19 cellular contexts compared by ENCODE assay signal in genomic region chr17:17605747-17606083, GRCh38. TPM values are rescaled to one million over a fixed set of nuclear protein-coding genes. Genes with fewer than 3 reads are reported as not detected.
DNase-seq lines count a peak whose midpoint lies in the region; ATAC-seq, FAIRE-seq and TF ChIP-seq lines count a peak whose summit lies in the region.
"Had no signal": no experiment of that assay in that cellular context is flagged by ENCODE, and none has a peak within 500 bp of the region (broad histone marks: within the 10 kb centered on the region; RNA-seq: fewer than 3 reads in every experiment).

No MANE protein-coding gene starts in this region.

- no peaks in the 10 kb centered on the region for H3K9me2 ChIP-seq in MM.1S (replicated peaks; ENCODE audit: insufficient read depth, low read length)

- RAD21 ChIA-PET in GM12878 (lab: Charles Lee; ENCODE audit: unreplicated experiment) = no interaction called here

- DNase-seq in AG08396 (ENCODE audit: low spot score) (peak; percentile 44), GM03348 (ENCODE audit: low spot score) (peak; percentile 57), GM12878 (ENCODE audit: low read depth, low spot score) (no peak), lower lobe of right lung (no peak), H54 (ENCODE audit: insufficient read length, low spot score) (no peak), MM.1S (no peak)
- DNase-seq: activated CD4-positive, CD25-positive, alpha-beta regulatory T cell treated with anti-CD3 and anti-CD28 coated beads, Interleukin-2, amount 50 U/mL, for 72 hours; activated naive CD8-positive, alpha-beta T cell treated with anti-CD3 and anti-CD28 coated beads, Interleukin-2, amount 10 ng/mL, durations not matched to agents 7 days and 5 days; CD4-positive, CD25-positive, alpha-beta regulatory T cell; GDM1; NCI-H1105; PC-9; stimulated activated CD4-positive, alpha-beta T cell treated with anti-CD3 and anti-CD28 coated beads, Interleukin-2, amount 100 ng/mL, for 48 hours; T-helper 17 cell had no signal

- H3K79me2 ChIP-seq in GM12878 (ENCODE audit: control insufficient read depth, insufficient read depth, low read length) = no peaks in the 10 kb centered on the region
- H3K79me2 ChIP-seq in MM.1S (ENCODE audit: low read length) = no peaks in the 10 kb centered on the region

- BruUV-seq in GM12878 (replicated peaks; lab: Mats Ljungman, UMichigan) = no TSS peak

- H3K27ac Mint-ChIP-seq in activated T-helper 17 cell treated with anti-CD3 and anti-CD28 coated beads, Interleukin-2, amount 50 U/mL, for 72 hours = no peak overlapping the region
- H3K27ac Mint-ChIP-seq: activated naive CD8-positive, alpha-beta T cell treated with anti-CD3 and anti-CD28 coated beads, Interleukin-2, amount 10 ng/mL, durations not matched to agents 7 days and 5 days; CD4-positive, CD25-positive, alpha-beta regulatory T cell; T-helper 17 cell had no signal

- in situ Hi-C loops in GM12878 (cut with MboI) = no loop called here

- SMC1A ChIA-PET in GM12878 (lab: Charles Lee; ENCODE audit: uncharacterized antibody, unreplicated experiment) = no interaction called here

- no peaks in the 10 kb centered on the region for H3K36me3 Mint-ChIP-seq in activated T-helper 17 cell treated with anti-CD3 and anti-CD28 coated beads, Interleukin-2, amount 50 U/mL, for 72 hours (ENCODE audit: low read depth)
- H3K36me3 Mint-ChIP-seq: activated naive CD8-positive, alpha-beta T cell treated with anti-CD3 and anti-CD28 coated beads, Interleukin-2, amount 10 ng/mL, durations not matched to agents 7 days and 5 days; CD4-positive, CD25-positive, alpha-beta regulatory T cell had no signal

- H3K27ac ChIP-seq in GM12878 (ENCODE audit: control insufficient read depth, insufficient read depth) (no peak overlapping the region), lower lobe of right lung (peak overlapping the region; percentile 64), MM.1S (ENCODE audit: low read length) (no peak overlapping the region)
- H3K27ac ChIP-seq: coronary artery, esophagus muscularis mucosa, PC-9 had no signal

- TF ChIP-seq POLR2A in GM12878 (IDR thresholded peaks at IDR 0.05; ENCODE audit: low read depth, low read length) (no peak), H54 (IDR thresholded peaks at IDR 0.05; ENCODE audit: low read depth, low read length) (no peak)

- no peak overlapping the region for H3K4me3 Mint-ChIP-seq in activated T-helper 17 cell treated with anti-CD3 and anti-CD28 coated beads, Interleukin-2, amount 50 U/mL, for 72 hours
- H3K4me3 Mint-ChIP-seq: activated naive CD8-positive, alpha-beta T cell treated with anti-CD3 and anti-CD28 coated beads, Interleukin-2, amount 10 ng/mL, durations not matched to agents 7 days and 5 days; CD4-positive, CD25-positive, alpha-beta regulatory T cell; T-helper 17 cell had no signal

- POLR2A ChIA-PET in GM12878 (lab: Charles Lee) = no interaction called here

- no peaks in the 10 kb centered on the region for H3K4me1 ChIP-seq in GM12878 (ENCODE audit: control insufficient read depth, insufficient read depth, low read length)
- H3K4me1 ChIP-seq in lower lobe of right lung = peaks cover 18% of the 10 kb centered on the region
- no peaks in the 10 kb centered on the region for H3K4me1 ChIP-seq in MM.1S (ENCODE audit: low read length)

- WGBS in GM12878 (ENCODE audit: insufficient coverage, insufficient replicate concordance, low lambda C conversion rate, missing lambda C conversion rate) = 2% methylated on average over 2 of the region's 2 CpGs

- H3K27me3 Mint-ChIP-seq in activated T-helper 17 cell treated with anti-CD3 and anti-CD28 coated beads, Interleukin-2, amount 50 U/mL, for 72 hours = peaks cover 4% of the 10 kb centered on the region
- H3K27me3 Mint-ChIP-seq: CD4-positive, CD25-positive, alpha-beta regulatory T cell had no signal

- H3K9ac ChIP-seq in GM12878 (ENCODE audit: control insufficient read depth, insufficient read depth, low read length) = no peak overlapping the region
- no peak overlapping the region for H3K9ac ChIP-seq in MM.1S (ENCODE audit: low read length)

- H3K27me3 ChIP-seq in GM12878 (replicated peaks in 1 of 2; ENCODE audit: control insufficient read depth in 2 of 2, insufficient read depth in 2 of 2, low read length in 1 of 2) = no peaks in the 10 kb centered on the region
- no peaks in the 10 kb centered on the region for H3K27me3 ChIP-seq in lower lobe of right lung (ENCODE audit: low read depth)
- no peaks in the 10 kb centered on the region for H3K27me3 ChIP-seq in MM.1S (replicated peaks; ENCODE audit: insufficient read depth, low read length)
- H3K27me3 ChIP-seq: esophagus muscularis mucosa had no signal

- TF ChIP-seq CTCF in GM12878 (IDR thresholded peaks at IDR 0.05 in 2 of 3, conservative IDR thresholded peaks at IDR 0.05 in 1 of 3; ENCODE audit: control insufficient read depth in 2 of 3, extremely low read depth in 1 of 3, insufficient read depth in 1 of 3, low read depth in 3 of 3, low read length in 3 of 3) (no peak), lower lobe of right lung (IDR thresholded peaks at IDR 0.05) (no peak), MM.1S (IDR thresholded peaks at IDR 0.05; ENCODE audit: low read length) (no peak)

- H3K36me3 ChIP-seq in GM12878 (ENCODE audit: control insufficient read depth in 2 of 2, insufficient read depth in 2 of 2, low read length in 1 of 2) (no peaks in the 10 kb centered on the region), lower lobe of right lung (no peaks in the 10 kb centered on the region), MM.1S (replicated peaks; ENCODE audit: insufficient read depth, low read length) (no peaks in the 10 kb centered on the region)
- H3K36me3 ChIP-seq: esophagus muscularis mucosa, HAP-1 had no signal

- H4K20me1 ChIP-seq in GM12878 (ENCODE audit: control insufficient read depth, insufficient read depth) = no peaks in the 10 kb centered on the region
- H4K20me1 ChIP-seq in MM.1S (ENCODE audit: insufficient read depth, low read length) = no peaks in the 10 kb centered on the region

- H2AFZ ChIP-seq in GM12878 (ENCODE audit: control insufficient read depth, low read depth, low read length) = no peak overlapping the region
- no peak overlapping the region for H2AFZ ChIP-seq in MM.1S (ENCODE audit: low read length)
- H2AFZ ChIP-seq: PC-9 had no signal

- intact Hi-C loops in GM12878 (cut with micrococcal nuclease; ENCODE audit: unreplicated experiment) (no loop called here), lower lobe of right lung (cut with DNase I) (no loop called here)

- no peak overlapping the region for H3K4me2 ChIP-seq in GM12878 (ENCODE audit: control insufficient read depth, insufficient read depth)
- H3K4me2 ChIP-seq in MM.1S (ENCODE audit: low read depth, low read length) = no peak overlapping the region
- H3K4me2 ChIP-seq: PC-9 had no signal

- H3F3A ChIP-seq in MM.1S (ENCODE audit: insufficient read depth, low read length) = no peaks in the 10 kb centered on the region

- no peak for FAIRE-seq in GM12878 (lab: Jason Lieb, UNC)
- no peak for FAIRE-seq in H54 (lab: Jason Lieb, UNC)

- CTCF ChIA-PET in GM12878 (lab: Yijun Ruan, JAX) = no interaction called here

- TF ChIP-seq EP300 in GM12878 (IDR thresholded peaks at IDR 0.05; ENCODE audit: borderline replicate concordance in 1 of 2, control insufficient read depth in 1 of 2, low read depth in 2 of 2, low read length in 2 of 2) = no peak

- H3K9me3 Mint-ChIP-seq in activated T-helper 17 cell treated with anti-CD3 and anti-CD28 coated beads, Interleukin-2, amount 50 U/mL, for 72 hours = no peaks in the 10 kb centered on the region
- H3K9me3 Mint-ChIP-seq: activated naive CD8-positive, alpha-beta T cell treated with anti-CD3 and anti-CD28 coated beads, Interleukin-2, amount 10 ng/mL, durations not matched to agents 7 days and 5 days had no signal

- TF ChIP-seq RAD21 in GM12878 (IDR thresholded peaks at IDR 0.05; ENCODE audit: insufficient read depth, low read depth, low read length) = no peak

- no peaks in the 10 kb centered on the region; the same call in 2 of the 3 replicates for H3K9me3 ChIP-seq in GM12878 (replicated peaks; ENCODE audit: control insufficient read depth, insufficient read depth, low read length)
- H3K9me3 ChIP-seq in lower lobe of right lung = no peaks in the 10 kb centered on the region
- H3K9me3 ChIP-seq in MM.1S (replicated peaks; ENCODE audit: insufficient read depth, low read length) = no peaks in the 10 kb centered on the region
- H3K9me3 ChIP-seq: esophagus muscularis mucosa had no signal

- H3K4me3 ChIP-seq in GM12878 (no peak overlapping the region), lower lobe of right lung (no peak overlapping the region), MM.1S (ENCODE audit: low read length) (no peak overlapping the region)
- H3K4me3 ChIP-seq: coronary artery, esophagus muscularis mucosa, HAP-1, PC-9 had no signal

- H3K4me1 Mint-ChIP-seq in activated T-helper 17 cell treated with anti-CD3 and anti-CD28 coated beads, Interleukin-2, amount 50 U/mL, for 72 hours = no peaks in the 10 kb centered on the region
- H3K4me1 Mint-ChIP-seq: activated naive CD8-positive, alpha-beta T cell treated with anti-CD3 and anti-CD28 coated beads, Interleukin-2, amount 10 ng/mL, durations not matched to agents 7 days and 5 days had no signal

- ATAC-seq in GM12878 (no peak), lower lobe of right lung (peak; percentile 81 to 87), GM21360 (IDR thresholded peaks at IDR 0.05; ENCODE audit: unreplicated experiment) (no peak)
- ATAC-seq in activated T-helper 17 cell treated with anti-CD3 and anti-CD28 coated beads, Interleukin-2, amount 50 U/mL, for 72 hours (replicated peaks) = no peak
- ATAC-seq: T-helper 17 cell had no signal

TF ChIP-seq in GM12878, 131 proteins besides CTCF, POLR2A, EP300 and RAD21 (continues in another document):
- peak; percentile 52 for TF ChIP-seq MEF2B (IDR thresholded peaks at IDR 0.05; ENCODE audit: partially characterized antibody, poor library complexity, severe bottlenecking)

RNA-seq across cellular contexts. Expression of gene PEMT, which starts 14.2 kb away (rescaled TPM):
- total RNA-seq in GM12878 (2013; cell fraction: nucleolus; rRNA removed) = 13.0 and 14.9 TPM in 2 replicates
- 36.0 and 44.7 TPM in 2 replicates for total RNA-seq in GM12878 (2014; rRNA removed)
- 9.1 and 9.9 TPM in 2 replicates for total RNA-seq in GM12878 (2014; rRNA removed; fragmentation: Illumina TruSeq; extraction: Trizol)
- 32.8 and 35.8 TPM in 2 replicates for total RNA-seq in GM12878 (2021)
- 19.3 TPM for polyA plus RNA-seq in GM12878 (2011; ENCODE audit: low read depth)
- 5.6 and 16.1 TPM in 2 replicates for polyA plus RNA-seq in GM12878 (2011; rRNA removed)
- polyA plus RNA-seq in GM12878 (2011; cell fraction: cytosol; rRNA removed) = 34.1 and 38.2 TPM in 2 replicates
- polyA plus RNA-seq in GM12878 (2011; cell fraction: nucleus; rRNA removed) = 23.1 and 29.8 TPM in 2 replicates
- 14.5 and 21.7 TPM in 2 replicates for polyA plus RNA-seq in GM12878 (2012)
- 3.8 and 11.2 TPM in 2 replicates for polyA plus RNA-seq in GM12878 (2014; fragmentation: Illumina TruSeq; extraction: Trizol)
- polyA plus RNA-seq in GM12878 (2014; fragmentation: Nextera tagmentation; extraction: Ambion mirVana) = 1 to 10 TPM; 2.8 to 6.8 TPM
- polyA plus RNA-seq in GM12878 (2014; rRNA removed) = 34.7 and 50.8 TPM in 2 replicates
- 10 to 100 TPM; 36.3 to 38.6 TPM for polyA plus RNA-seq in GM12878 (2016; fragmentation: Nextera tagmentation; extraction: Ambion mirVana)
- 9.5 and 14.1 TPM in 2 replicates for polyA minus RNA-seq in GM12878 (2011; rRNA and poly(A)+ RNA removed)
- polyA minus RNA-seq in GM12878 (2011; cell fraction: cytosol; rRNA and poly(A)+ RNA removed) = 4.0 and 7.2 TPM in 2 replicates
- polyA minus RNA-seq in GM12878 (2011; cell fraction: nucleus; rRNA and poly(A)+ RNA removed) = 4.1 and 4.4 TPM in 2 replicates
- 20.1 TPM for total RNA-seq in lower lobe of right lung
- 10 to 100 TPM; 18.1 to 33.5 TPM for total RNA-seq in activated T-helper 17 cell treated with anti-CD3 and anti-CD28 coated beads, Interleukin-2, amount 50 U/mL, for 72 hours

Comparison
In these comparisons a context has a peak if more than half of its experiments do, and no peak if none do; other contexts are left out.
1. DNase-seq: peak in AG08396 (single experiment) and GM03348 (single experiment); none in GM12878 (single experiment), lower lobe of right lung (single experiment), H54 (single experiment) and MM.1S (single experiment).
2. ATAC-seq: peak in lower lobe of right lung (2 of 2); none in GM12878 (single experiment), GM21360 (single experiment) and activated T-helper 17 cell treated with anti-CD3 and anti-CD28 coated beads, Interleukin-2, amount 50 U/mL, for 72 hours (single experiment).